ENCODE assay signal across 22 cellular contexts in the genomic region with DNA sequence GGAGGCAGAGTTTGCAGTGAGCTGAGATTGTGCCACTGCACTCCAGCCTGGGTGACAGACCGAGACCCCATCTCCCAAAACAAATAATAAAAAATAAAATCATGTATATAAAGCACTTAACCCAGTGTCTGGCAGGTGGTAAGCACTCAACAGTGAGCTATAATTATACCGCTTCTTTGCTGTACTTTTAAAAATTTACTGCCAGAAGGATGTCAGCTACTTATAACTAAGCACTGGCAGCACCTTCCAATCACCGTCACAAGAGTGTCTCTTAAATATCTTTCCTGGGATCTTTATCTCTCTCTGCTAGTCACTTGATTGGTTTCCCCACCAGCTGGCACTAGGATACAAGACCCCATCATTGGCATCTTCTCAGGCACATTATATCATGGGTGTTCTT. TPM values are rescaled to one million over a fixed set of nuclear protein-coding genes. Genes with fewer than 3 reads are reported as not detected.
"Had no signal": no experiment of that assay in that cellular context is flagged by ENCODE, and none has a peak within 500 bp of the region (broad histone marks: within the 10 kb centered on the region; RNA-seq: fewer than 3 reads in every experiment).

No MANE protein-coding gene starts in this region.

- H3K36me3 ChIP-seq: breast epithelium, neural progenitor cell, tibial nerve had no signal

- H3K4me3 ChIP-seq: breast epithelium, hepatocyte, lung, neural progenitor cell, tibial nerve had no signal

- H3K27me3 ChIP-seq: breast epithelium, hepatocyte, neural progenitor cell, tibial nerve had no signal

- ATAC-seq: effector memory CD8-positive, alpha-beta T cell; naive thymus-derived CD8-positive, alpha-beta T cell had no signal

- DNase-seq: activated B cell treated with CpG ODN at 0.5 μM for 24 hours; activated CD4-positive, alpha-beta T cell treated with anti-CD3 and anti-CD28 coated beads for 36 hours; activated CD4-positive, alpha-beta T cell treated with anti-CD3 and anti-CD28 coated beads, Interleukin-2, amount 50 U/mL, for 48 hours; activated effector memory CD4-positive, alpha-beta T cell treated with Interleukin-2 at 50 U/mL for 16 hours; activated naive CD4-positive, alpha-beta T cell treated with anti-CD3 and anti-CD28 coated beads for 36 hours; activated naive CD8-positive, alpha-beta T cell treated with anti-CD3 and anti-CD28 coated beads, Interleukin-2, amount 10 ng/mL, durations not matched to agents 7 days and 5 days; activated T-cell treated with anti-CD3 and anti-CD28 coated beads, Interleukin-2, amount 50 U/mL, for 72 hours; amniotic stem cell; effector memory CD8-positive, alpha-beta T cell; foreskin melanocyte; immature natural killer cell; naive thymus-derived CD8-positive, alpha-beta T cell; stimulated activated CD4-positive, alpha-beta T cell treated with anti-CD3 and anti-CD28 coated beads, Interleukin-12 subunit alpha, Interleukin-12 subunit beta, amount 100 ng/mL, for 4 hours; stimulated activated naive CD8-positive, alpha-beta T cell treated with anti-CD3 and anti-CD28 coated beads, Interleukin-15, amount 100 ng/mL, for 72 hours had no signal

- H3K4me1 ChIP-seq: breast epithelium, neural progenitor cell, tibial nerve had no signal

- H3K9me3 ChIP-seq: breast epithelium had no signal

- H3K27ac ChIP-seq: breast epithelium, hepatocyte, neural progenitor cell, tibial nerve had no signal

RNA-seq across cellular contexts. Expression of a gene that starts 53.9 kb away (rescaled TPM):
- total RNA-seq: dermis microvascular lymphatic vessel endothelial cell, endothelial cell of umbilical vein, osteoblast had no signal
